In the genomic region with DNA sequence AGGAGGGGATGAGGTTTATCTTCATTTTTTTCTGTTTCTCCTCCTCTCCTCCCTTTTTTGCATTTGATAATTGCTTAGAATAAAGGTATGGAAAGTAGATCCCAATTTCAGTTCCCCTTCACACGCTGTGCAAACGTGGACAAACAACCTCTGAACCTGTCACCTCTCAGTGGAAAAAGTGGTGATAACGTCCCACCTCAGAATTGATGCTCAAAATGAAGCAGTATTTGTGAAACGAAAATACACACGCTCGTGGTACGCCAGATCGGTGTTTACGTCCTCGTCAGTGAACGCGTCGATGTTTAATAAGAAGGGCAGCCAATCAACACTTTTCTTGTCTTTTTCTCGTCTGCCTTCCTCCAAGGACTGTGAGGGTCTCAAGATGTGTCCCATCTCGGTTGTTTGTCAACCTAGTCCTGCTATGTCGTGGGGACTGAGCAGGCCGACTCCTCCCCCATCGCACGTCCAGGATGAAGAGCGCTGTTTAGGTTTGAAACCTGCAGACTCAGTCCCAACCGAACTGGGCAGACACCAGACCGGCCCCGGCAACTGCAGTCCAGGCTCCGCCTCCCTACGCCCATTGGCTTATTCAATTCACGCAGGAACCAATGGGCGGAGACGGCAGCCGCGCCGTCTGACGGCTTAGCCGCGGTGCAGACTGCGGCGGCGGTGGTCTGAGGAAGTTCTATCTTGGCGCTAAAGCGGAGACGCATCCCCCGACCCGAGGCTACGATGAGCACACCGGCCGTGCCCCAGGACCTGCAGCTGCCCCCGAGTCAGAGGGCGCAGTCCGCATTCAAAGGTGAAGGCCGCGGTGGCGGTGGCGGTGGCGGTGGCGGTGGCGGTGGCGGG, we compare ENCODE assay signal across 8 cellular contexts. TPM values are rescaled to one million over a fixed set of nuclear protein-coding genes. Genes with fewer than 3 reads are reported as not detected.
DNase-seq lines count a peak whose midpoint lies in the region; ATAC-seq, FAIRE-seq and TF ChIP-seq lines count a peak whose summit lies in the region.

A gene with protein sequence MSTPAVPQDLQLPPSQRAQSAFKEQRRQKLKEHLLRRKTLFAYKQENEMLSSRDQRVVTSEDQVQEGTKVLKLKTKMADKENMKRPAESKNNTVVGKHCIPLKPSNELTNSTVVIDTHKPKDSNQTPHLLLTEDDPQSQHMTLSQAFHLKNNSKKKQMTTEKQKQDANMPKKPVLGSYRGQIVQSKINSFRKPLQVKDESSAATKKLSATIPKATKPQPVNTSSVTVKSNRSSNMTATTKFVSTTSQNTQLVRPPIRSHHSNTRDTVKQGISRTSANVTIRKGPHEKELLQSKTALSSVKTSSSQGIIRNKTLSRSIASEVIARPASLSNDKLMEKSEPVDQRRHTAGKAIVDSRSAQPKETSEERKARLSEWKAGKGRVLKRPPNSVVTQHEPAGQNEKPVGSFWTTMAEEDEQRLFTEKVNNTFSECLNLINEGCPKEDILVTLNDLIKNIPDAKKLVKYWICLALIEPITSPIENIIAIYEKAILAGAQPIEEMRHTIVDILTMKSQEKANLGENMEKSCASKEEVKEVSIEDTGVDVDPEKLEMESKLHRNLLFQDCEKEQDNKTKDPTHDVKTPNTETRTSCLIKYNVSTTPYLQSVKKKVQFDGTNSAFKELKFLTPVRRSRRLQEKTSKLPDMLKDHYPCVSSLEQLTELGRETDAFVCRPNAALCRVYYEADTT (plus strand): TSS at position 654 of the 852 bp plus-strand sequence. CDS start 79 bp downstream, at position 733.

- H3K4me3 ChIP-seq in heart right ventricle = peak within 1 kb of the TSS; percentile 66 to 88 (median 78)

- peaks cover 0 to 34% (median 15%) of the 10 kb centered on the region in 9 donors for H3K4me1 ChIP-seq in heart right ventricle

- TF ChIP-seq POLR2A in GM12892 (IDR thresholded peaks at IDR 0.05; ENCODE audit: low read depth, low read length) = peak; percentile 75; the same call in 1 of the 2 replicates

- peaks cover 0 to 26% (median 0%) of the 10 kb centered on the region in 9 donors for H3K36me3 ChIP-seq in heart right ventricle

- H3K27ac ChIP-seq in heart right ventricle = peak within 1 kb of the TSS; percentile 51 to 93 (median 86)

- DNase-seq in GM12892 (ENCODE audit: insufficient read length) = peak; percentile 77
- DNase-seq in NCI-H146 (lab: John Stamatoyannopoulos, UW) = peak; percentile 95
- DNase-seq in T-helper 1 cell = peak; percentile 81 to 97 (median 90)
- DNase-seq in amniotic epithelial cell (ENCODE audit: low read depth) = peak; percentile 91
- peak; percentile 91 to 93 for DNase-seq in heart right ventricle
- peak; percentile 97 for DNase-seq in posterior vena cava (ENCODE audit: low spot score)
- DNase-seq in ureter (ENCODE audit: low spot score) = peak; percentile 94

- peak in 1 of 9 donors; percentile 20 for TF ChIP-seq CTCF in heart right ventricle (IDR thresholded peaks at IDR 0.05)

- H3K27me3 ChIP-seq in heart right ventricle = no peaks in the 10 kb centered on the region

- intact Hi-C loops in heart right ventricle (cut with DNase I) = loop anchor here in 7 of 10 donors (5.0 to 10.0 kb wide), 8 partner anchors 53 to 450 kb away; a partner anchor contains a TSS
- intact Hi-C loops in posterior vena cava (cut with DNase I) = no loop called here

- FAIRE-seq in GM12892 (lab: Jason Lieb, UNC) = peak; percentile 93

- WGBS in heart right ventricle, 2 donors = 0 to 1% methylated on average over 52 to 53 of the region's 56 CpGs

- ATAC-seq in HG02852 (IDR thresholded peaks at IDR 0.05; ENCODE audit: unreplicated experiment) = peak; percentile 74
- peak; percentile 88 to 95 (median 94) for ATAC-seq in heart right ventricle

- no peaks in the 10 kb centered on the region for H3K9me3 ChIP-seq in heart right ventricle

RNA-seq across cellular contexts. Expression of the gene that starts here (rescaled TPM):
- 29.7 TPM for polyA plus RNA-seq in GM12892 (2012; ENCODE audit: missing spikeins)
- total RNA-seq in heart right ventricle = 10 to 100 TPM in 5 of 10 donors, 1 to 10 TPM in 5; 3.8 to 15.7 (median 9.8) TPM
- 1 to 10 TPM; 1.4 to 1.8 TPM for polyA plus RNA-seq in heart right ventricle
- total RNA-seq in posterior vena cava = 1 to 10 TPM; 5.6 to 6.1 TPM
- 7.9 TPM for total RNA-seq in ureter

Comparison
In these comparisons a context has a peak if more than half of its experiments do, and no peak if none do; other contexts are left out.
1. Peak in every context shown above with its lines: DNase-seq, ATAC-seq, H3K4me3 ChIP-seq and H3K27ac ChIP-seq.
2. intact Hi-C loops: an anchor here in heart right ventricle (5.0 to 10.0 kb wide); none called in posterior vena cava.